Comparison of ENCODE assay signal across 8 cellular contexts in genomic region chr4:77158487-77158861, GRCh38. TPM values are rescaled to one million over a fixed set of nuclear protein-coding genes. Genes with fewer than 3 reads are reported as not detected.
DNase-seq lines count a peak whose midpoint lies in the region; ATAC-seq, FAIRE-seq and TF ChIP-seq lines count a peak whose summit lies in the region.

No MANE protein-coding gene starts in this region.

- H3K4me1 Mint-ChIP-seq in T-cell (peaks cover 45 to 57% (median 48%) of the 10 kb centered on the region in 3 donors), endodermal cell (peaks cover 37% of the 10 kb centered on the region)

- peak overlapping the region; percentile 98 for H3K9ac ChIP-seq in endodermal cell (ENCODE audit: extremely low read depth, low read length, poor library complexity, severe bottlenecking)

- H3K27me3 Mint-ChIP-seq in T-cell (peaks cover 0 to 3% of the 10 kb centered on the region in 2 donors), endodermal cell (ENCODE audit: insufficient read depth) (no peaks in the 10 kb centered on the region)

- intact Hi-C loops in pancreas (cut with DNase I), result no loop called here

- H3K36me3 ChIP-seq in endodermal cell (ENCODE audit: control insufficient read depth, insufficient read depth, low read length) (peaks cover 49% of the 10 kb centered on the region), pancreas (peaks cover 0 to 27% (median 5%) of the 10 kb centered on the region in 3 donors)

- 5 to 16% methylated on average over 4 to 6 of the region's 6 CpGs for WGBS in endodermal cell (ENCODE audit: insufficient coverage in 1 of 2, insufficient read length in 1 of 2), 2 experiments
- 6 to 7% methylated on average over 6 of the region's 6 CpGs for WGBS in pancreas, 2 donors

- CTCF ChIA-PET in T-cell (lab: Charles Lee), result interaction anchor here (0.5 to 1.5 kb wide), 3 partner anchors 35 to 705 kb away, joined by 3 to 6 read pairs (median 3); no protein-coding TSS in a partner anchor

- H3K27ac Mint-ChIP-seq in T-cell (peak overlapping the region; percentile 88 to 92), endodermal cell (peak overlapping the region; percentile 55)

- DNase-seq in EH (ENCODE audit: low read depth), result peak; percentile 50
- DNase-seq in T-cell, result peak in 11 of 34 experiments; percentile 1 to 19 (median 6)
- DNase-seq in endodermal cell, result no peak
- no peak for DNase-seq in pancreas
- DNase-seq in iPS-NIHi7 (ENCODE audit: extremely low spot score), result no peak
- no peak for DNase-seq in germinal center (ENCODE audit: low spot score)
- no peak for DNase-seq in dedifferentiated amniotic fluid mesenchymal stem cell (ENCODE audit: extremely low spot score)

- no peak overlapping the region for H3K27ac ChIP-seq in endodermal cell (ENCODE audit: low read depth, low read length)
- peak overlapping the region; percentile 51 to 96 (median 85) for H3K27ac ChIP-seq in pancreas

- H3K4me1 ChIP-seq in endodermal cell (ENCODE audit: control insufficient read depth, insufficient read depth, low read length) (peaks cover 5% of the 10 kb centered on the region), pancreas (peaks cover 0 to 14% (median 14%) of the 10 kb centered on the region in 3 donors)

- peak overlapping the region; percentile 94 to 99 (median 95) for H3K4me3 Mint-ChIP-seq in T-cell
- H3K4me3 Mint-ChIP-seq in endodermal cell, result peak overlapping the region; percentile 95

- FAIRE-seq in pancreas (lab: Jason Lieb, UNC), result no peak

- ATAC-seq in T-cell (replicated peaks in 1 of 4) (no peak), pancreas (no peak), HG03521 (IDR thresholded peaks at IDR 0.05; ENCODE audit: unreplicated experiment) (no peak)

- H3K9me3 Mint-ChIP-seq in T-cell (no peaks in the 10 kb centered on the region), endodermal cell (no peaks in the 10 kb centered on the region)

- peaks cover 18% of the 10 kb centered on the region for H3K36me3 Mint-ChIP-seq in T-cell
- H3K36me3 Mint-ChIP-seq in endodermal cell (ENCODE audit: low read depth), result peaks cover 33% of the 10 kb centered on the region

- H3K4me3 ChIP-seq in endodermal cell (ENCODE audit: low read length), result peak overlapping the region; percentile 98
- peak overlapping the region; percentile 90 to 98 (median 94) for H3K4me3 ChIP-seq in pancreas

- POLR2A ChIA-PET in T-cell (lab: Charles Lee), result no interaction called here

- no peaks in the 10 kb centered on the region for H3K27me3 ChIP-seq in endodermal cell (ENCODE audit: control insufficient read depth, insufficient read depth, low read length, poor library complexity, severe bottlenecking)
- H3K27me3 ChIP-seq in pancreas, result no peaks in the 10 kb centered on the region

- H3K9me3 ChIP-seq in endodermal cell (ENCODE audit: control insufficient read depth, low read length) (no peaks in the 10 kb centered on the region), pancreas (no peaks in the 10 kb centered on the region)

- TF ChIP-seq CTCF in endodermal cell (conservative IDR thresholded peaks at IDR 0.05) (no peak), pancreas (IDR thresholded peaks at IDR 0.05) (no peak)

RNA-seq across cellular contexts. Expression of gene CCNG2, which starts 1.5 kb away (rescaled TPM):
- 10 to 100 TPM; 18.9 to 25.5 (median 23.0) TPM for total RNA-seq in T-cell
- 10 to 100 TPM; 39.7 to 41.5 TPM for total RNA-seq in endodermal cell
- polyA plus RNA-seq in endodermal cell (2013, experiment 1 of 2), result 86.4 TPM
- polyA plus RNA-seq in endodermal cell (2013, experiment 2 of 2), result 80.4 TPM
- 10 to 100 TPM in 3 of 6 donors, 1 to 10 TPM in 3; 4.7 to 30.2 (median 12.8) TPM for total RNA-seq in pancreas
- polyA plus RNA-seq in pancreas, result 1 to 10 TPM; 5.1 to 6.1 TPM
